Comparison of ENCODE assay signal across 9 cellular contexts in the genomic region with DNA sequence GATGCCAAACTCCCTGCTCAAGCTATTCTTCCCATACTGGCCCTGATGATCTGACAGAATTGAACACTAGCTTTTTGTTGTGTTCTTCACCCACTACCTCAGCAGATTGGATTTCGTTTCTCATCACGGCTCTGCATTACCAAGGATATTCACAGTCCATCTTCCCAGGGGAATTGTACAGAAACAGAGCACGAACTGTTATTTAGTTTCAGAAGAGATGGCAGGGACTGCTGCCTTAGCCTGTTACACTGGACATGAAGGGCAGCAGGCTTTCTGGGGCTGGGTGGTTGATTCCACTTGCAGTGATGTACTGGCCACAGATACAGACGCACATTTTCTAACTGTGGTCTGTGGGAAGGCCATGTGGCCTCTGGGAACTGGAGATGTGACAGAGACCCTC.
DNase-seq lines count a peak whose midpoint lies in the region; ATAC-seq, FAIRE-seq and TF ChIP-seq lines count a peak whose summit lies in the region.
"Had no signal": no experiment of that assay in that cellular context is flagged by ENCODE, and none has a peak within 500 bp of the region (broad histone marks: within the 10 kb centered on the region; RNA-seq: fewer than 3 reads in every experiment).

No MANE protein-coding gene starts in this region.

- no peaks in the 10 kb centered on the region for H3K9me3 ChIP-seq in OCI-LY7 (ENCODE audit: low read length)
- H3K9me3 ChIP-seq: HAP-1 had no signal

- H3K9me2 ChIP-seq in OCI-LY7 (ENCODE audit: insufficient read depth, low read length): no peaks in the 10 kb centered on the region

- H3K36me3 Mint-ChIP-seq in endothelial cell (ENCODE audit: low read depth, unreplicated experiment): peaks cover 20% of the 10 kb centered on the region

- FAIRE-seq in GM12891 (lab: Jason Lieb, UNC): no peak

- H3K9me3 Mint-ChIP-seq in endothelial cell (ENCODE audit: unreplicated experiment): no peaks in the 10 kb centered on the region

- H3K36me3 ChIP-seq in OCI-LY7 (ENCODE audit: insufficient read depth, low read length): peaks cover 31% of the 10 kb centered on the region; the same call in 1 of the 2 replicates

- H4K20me1 ChIP-seq in OCI-LY7 (ENCODE audit: insufficient read depth, low read length): peaks cover 1% of the 10 kb centered on the region; the same call in 1 of the 2 replicates

- peak overlapping the region; percentile 15; the same call in 1 of the 2 replicates for H3K4me2 ChIP-seq in OCI-LY7 (ENCODE audit: low read length)

- H3K79me2 ChIP-seq in OCI-LY7 (ENCODE audit: insufficient read depth, low read depth, low read length): no peaks in the 10 kb centered on the region

- CTCF ChIA-PET in OCI-LY7 (lab: Charles Lee; ENCODE audit: unreplicated experiment): no interaction called here

- TF ChIP-seq CTCF in OCI-LY7 (conservative IDR thresholded peaks at IDR 0.05; ENCODE audit: low read length): no peak
- no peak for TF ChIP-seq CTCF in endothelial cell (IDR thresholded peaks at IDR 0.05; ENCODE audit: unreplicated experiment)

- peaks cover 90% of the 10 kb centered on the region for H3K4me1 Mint-ChIP-seq in endothelial cell (ENCODE audit: unreplicated experiment)

- intact Hi-C loops in OCI-LY7 (cut with micrococcal nuclease; ENCODE audit: unreplicated experiment): no loop called here

- POLR2A ChIA-PET in OCI-LY7 (lab: Charles Lee): interaction anchor here (1.3 to 1.5 kb wide), 2 partner anchors 9 kb away, joined by 4 to 7 read pairs; no protein-coding TSS in a partner anchor

- peak overlapping the region; percentile 44 for H3K4me3 Mint-ChIP-seq in endothelial cell (ENCODE audit: unreplicated experiment)

- H2AFZ ChIP-seq in OCI-LY7 (ENCODE audit: low read length): no peak overlapping the region

- H3K27ac Mint-ChIP-seq in endothelial cell (ENCODE audit: unreplicated experiment): peak overlapping the region; percentile 92

- DNase-seq in GM12891 (ENCODE audit: insufficient read length, low spot score) (no peak), OCI-LY7 (ENCODE audit: low spot score) (no peak), endothelial cell (ENCODE audit: low spot score) (no peak), pons (ENCODE audit: low spot score) (peak; percentile 82), NCI-H2196 treated with DMSO at 0.1 percent for 48 hours (lab: John Stamatoyannopoulos, UW; ENCODE audit: unreplicated experiment) (no peak), NCI-H1092 (lab: John Stamatoyannopoulos, UW) (no peak), NCI-H524 (lab: John Stamatoyannopoulos, UW) (no peak)

- no peak overlapping the region for H3K27ac ChIP-seq in OCI-LY7 (ENCODE audit: low read depth, low read length, poor library complexity, severe bottlenecking)

- no peak overlapping the region for H3K4me3 ChIP-seq in OCI-LY7 (ENCODE audit: low read depth, low read length, poor library complexity, severe bottlenecking)
- H3K4me3 ChIP-seq: HAP-1 had no signal

- TF ChIP-seq POLR2A in GM12891 (IDR thresholded peaks at IDR 0.05; ENCODE audit: low read depth, low read length): peak; percentile 32

- H3K27me3 Mint-ChIP-seq in endothelial cell (ENCODE audit: unreplicated experiment): peaks cover 4% of the 10 kb centered on the region

- no TSS peak for BruUV-seq in OCI-LY7 (replicated peaks; lab: Mats Ljungman, UMichigan)

- H3K4me1 ChIP-seq in OCI-LY7 (ENCODE audit: insufficient read depth, low read length, poor library complexity, severe bottlenecking): peaks cover 44% of the 10 kb centered on the region

- no peak for ATAC-seq in HG03159 (IDR thresholded peaks at IDR 0.05; ENCODE audit: unreplicated experiment)

TF ChIP-seq in GM12891, 5 proteins besides CTCF, POLR2A, EP300 and RAD21:
- TF ChIP-seq POU2F2 (IDR thresholded peaks at IDR 0.05; ENCODE audit: low read depth, low read length): no peak
- TF ChIP-seq PAX5 (IDR thresholded peaks at IDR 0.05; ENCODE audit: insufficient read depth, low read length, severe bottlenecking): no peak
- TF ChIP-seq SPI1 (IDR thresholded peaks at IDR 0.05; ENCODE audit: low read depth, low read length): no peak
- TF ChIP-seq TAF1 (IDR thresholded peaks at IDR 0.05; ENCODE audit: low read depth, low read length): no peak
- no peak; the same call in 1 of the 2 replicates for TF ChIP-seq POLR2AphosphoS5 (IDR thresholded peaks at IDR 0.05; ENCODE audit: low read depth, low read length)
